22 cellular contexts compared by ENCODE assay signal in genomic region chr1:167200749-167201148, GRCh38.
A peak's percentile ranks its signal among the peaks of the same experiment; 100 is the strongest.
DNase-seq lines count a peak whose midpoint lies in the region; ATAC-seq lines count a peak whose summit lies in the region.
"Had no signal": no experiment of that assay in that cellular context is flagged by ENCODE, and none has a peak within 500 bp of the region (broad histone marks: within the 10 kb centered on the region; RNA-seq: fewer than 3 reads in every experiment).

No MANE protein-coding gene starts in this region.

- no peaks in the 10 kb centered on the region for H3K27me3 Mint-ChIP-seq in activated T-cell treated with anti-CD3 and anti-CD28 coated beads, Interleukin-2, amount 50 U/mL, for 24 hours
- H3K27me3 Mint-ChIP-seq in stimulated activated naive CD8-positive, alpha-beta T cell treated with anti-CD3 and anti-CD28 coated beads, Interleukin-15, amount 100 ng/mL, for 72 hours = no peaks in the 10 kb centered on the region
- H3K27me3 Mint-ChIP-seq: CD4-positive, CD25-positive, alpha-beta regulatory T cell had no signal

- no peak for DNase-seq in activated T-cell treated with anti-CD3 and anti-CD28 coated beads, Interleukin-2, amount 50 U/mL, for 24 hours
- no peak for DNase-seq in activated T-cell treated with anti-CD3 and anti-CD28 coated beads, Interleukin-2, amount 50 U/mL, for 48 hours
- DNase-seq in stimulated activated naive CD8-positive, alpha-beta T cell treated with anti-CD3 and anti-CD28 coated beads, Interleukin-15, amount 100 ng/mL, for 72 hours = no peak
- DNase-seq in stimulated activated naive CD8-positive, alpha-beta T cell treated with anti-CD3 and anti-CD28 coated beads, Interleukin-15, Interleukin-2, amounts not matched to agents 100 U/mL and 50 U/mL, for 24 hours = no peak
- DNase-seq in epithelial cell of prostate (ENCODE audit: low read depth, low spot score) (no peak), foreskin melanocyte (no peak)
- DNase-seq: CD4-positive, CD25-positive, alpha-beta regulatory T cell; DMS153; DND-41; H7; NCI-H1048; NCI-H1694 treated with DMSO at 0.1 percent for 48 hours; NCI-H2081; NCI-H2227 treated with DMSO at 0.1 percent for 48 hours; NCI-H526 treated with DMSO at 0.1 percent for 48 hours; Peyer's patch; SIG-M5 had no signal

- H3K27ac ChIP-seq in epithelial cell of prostate = peak overlapping the region; percentile 12
- H3K27ac ChIP-seq: BLaER1, HL-60, KMS-11, Peyer's patch had no signal

- no peaks in the 10 kb centered on the region for H3K36me3 Mint-ChIP-seq in activated T-cell treated with anti-CD3 and anti-CD28 coated beads, Interleukin-2, amount 50 U/mL, for 24 hours (ENCODE audit: low read depth)
- H3K36me3 Mint-ChIP-seq: CD4-positive, CD25-positive, alpha-beta regulatory T cell had no signal

- peak overlapping the region; percentile 71 for H3K27ac Mint-ChIP-seq in activated T-cell treated with anti-CD3 and anti-CD28 coated beads, Interleukin-2, amount 50 U/mL, for 24 hours
- H3K27ac Mint-ChIP-seq in stimulated activated naive CD8-positive, alpha-beta T cell treated with anti-CD3 and anti-CD28 coated beads, Interleukin-15, amount 100 ng/mL, for 72 hours = peak overlapping the region; percentile 19
- H3K27ac Mint-ChIP-seq: CD4-positive, CD25-positive, alpha-beta regulatory T cell; IgD-negative memory B cell had no signal

- H3K4me1 Mint-ChIP-seq in activated T-cell treated with anti-CD3 and anti-CD28 coated beads, Interleukin-2, amount 50 U/mL, for 24 hours (ENCODE audit: low read depth) = peaks cover 20% of the 10 kb centered on the region
- H3K4me1 Mint-ChIP-seq in stimulated activated naive CD8-positive, alpha-beta T cell treated with anti-CD3 and anti-CD28 coated beads, Interleukin-15, amount 100 ng/mL, for 72 hours = peaks cover 34% of the 10 kb centered on the region
- H3K4me1 Mint-ChIP-seq: CD4-positive, CD25-positive, alpha-beta regulatory T cell; IgD-negative memory B cell had no signal

- H3K9me3 Mint-ChIP-seq in activated T-cell treated with anti-CD3 and anti-CD28 coated beads, Interleukin-2, amount 50 U/mL, for 24 hours = peaks cover 4% of the 10 kb centered on the region
- no peaks in the 10 kb centered on the region for H3K9me3 Mint-ChIP-seq in stimulated activated naive CD8-positive, alpha-beta T cell treated with anti-CD3 and anti-CD28 coated beads, Interleukin-15, amount 100 ng/mL, for 72 hours

- no peak overlapping the region for H3K4me3 Mint-ChIP-seq in activated T-cell treated with anti-CD3 and anti-CD28 coated beads, Interleukin-2, amount 50 U/mL, for 24 hours
- peak overlapping the region in 1 of 2 donors; percentile 45 for H3K4me3 Mint-ChIP-seq in stimulated activated naive CD8-positive, alpha-beta T cell treated with anti-CD3 and anti-CD28 coated beads, Interleukin-15, amount 100 ng/mL, for 72 hours
- H3K4me3 Mint-ChIP-seq: IgD-negative memory B cell had no signal

- ATAC-seq in stimulated activated naive CD8-positive, alpha-beta T cell treated with anti-CD3 and anti-CD28 coated beads, Interleukin-15, amount 100 ng/mL, for 72 hours = peak; percentile 66
- ATAC-seq in stimulated activated naive CD8-positive, alpha-beta T cell treated with anti-CD3 and anti-CD28 coated beads, Interleukin-15, Interleukin-2, amounts not matched to agents 100 U/mL and 50 U/mL, for 24 hours = no peak
- no peak for ATAC-seq in GM18909 (IDR thresholded peaks at IDR 0.05; ENCODE audit: poor library complexity, unreplicated experiment)
